In the genomic region with DNA sequence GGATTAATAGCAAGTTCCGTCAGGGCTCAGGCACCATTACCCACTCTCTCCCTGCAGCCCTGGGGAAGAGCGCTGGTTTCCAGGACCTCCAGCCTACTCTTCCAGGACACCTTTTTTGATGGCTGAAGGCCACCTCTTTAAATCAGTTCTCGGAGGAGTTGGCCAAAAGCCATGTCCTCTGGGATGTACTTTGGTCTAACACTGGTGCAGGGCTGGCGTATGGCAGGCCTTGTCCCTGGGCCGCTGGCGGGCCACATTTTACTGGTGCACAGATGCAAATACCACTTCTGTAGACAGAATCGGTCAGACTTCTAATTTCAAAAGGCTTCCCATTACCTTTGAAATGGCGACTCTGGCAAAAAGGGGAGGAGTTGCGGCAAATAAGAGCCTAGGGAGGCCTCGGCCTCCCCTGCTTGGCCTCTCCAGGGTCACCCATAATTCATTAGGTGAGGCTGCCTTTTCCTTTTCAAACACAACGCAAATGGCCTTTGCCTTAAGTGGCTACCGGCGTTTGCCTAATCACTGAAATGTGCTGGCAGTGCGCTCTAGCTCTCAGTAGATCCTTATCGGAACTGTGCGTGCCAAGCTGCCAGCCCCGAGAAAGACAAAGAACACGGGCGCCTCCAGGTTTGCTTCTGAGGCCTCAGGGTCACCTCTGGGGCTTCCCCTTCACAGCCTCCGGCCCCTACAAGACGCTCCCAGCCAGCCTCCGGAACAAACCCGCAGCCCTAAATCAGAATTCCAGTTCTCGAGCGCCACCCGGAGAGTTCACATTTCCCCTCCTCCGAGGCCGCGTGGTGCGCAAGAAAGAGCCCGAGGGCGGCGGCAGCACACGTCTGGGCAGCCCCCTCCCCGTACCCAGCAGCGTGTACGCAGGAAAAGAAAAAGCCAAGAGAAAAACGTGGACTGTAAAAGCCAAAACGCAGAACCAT, we compare ENCODE assay signal across 8 cellular contexts.
DNase-seq lines count a peak whose midpoint lies in the region; ATAC-seq and TF ChIP-seq lines count a peak whose summit lies in the region.

No MANE protein-coding gene starts in this region.

- CTCF ChIA-PET in OCI-LY7 (lab: Charles Lee; ENCODE audit: unreplicated experiment) = no interaction called here

- intact Hi-C loops in OCI-LY7 (cut with micrococcal nuclease; ENCODE audit: unreplicated experiment) = loop anchor here (2.0 to 10.0 kb wide), 7 partner anchors 93 to 1367 kb away; no protein-coding TSS in a partner anchor
- intact Hi-C loops in activated T-helper 2 cell treated with anti-CD3 and anti-CD28 coated beads, Interferon-gamma antibody, Interleukin-2, Interleukin-4, amounts not matched to agents 10 μg/mL and 5 μg/mL and 100 μg/mL, durations not matched to agents 14 hours and 24 hours and 36 hours (cut with micrococcal nuclease) = loop anchor here (1.0 to 10.0 kb wide), 12 partner anchors 21 to 1367 kb away; no protein-coding TSS in a partner anchor
- intact Hi-C loops in right cardiac atrium (cut with DNase I) = loop anchor here in 3 of 4 donors (5.0 to 10.0 kb wide), 3 partner anchors 91 to 359 kb away; no protein-coding TSS in a partner anchor

- no peaks in the 10 kb centered on the region for H3K9me2 ChIP-seq in OCI-LY7 (ENCODE audit: insufficient read depth, low read length)

- ATAC-seq in right cardiac atrium (no peak), HG02884 (IDR thresholded peaks at IDR 0.05; ENCODE audit: unreplicated experiment) (no peak)

- H3K36me3 ChIP-seq in OCI-LY7 (ENCODE audit: insufficient read depth, low read length) = no peaks in the 10 kb centered on the region

- peak overlapping the region; percentile 89 for H3K4me3 Mint-ChIP-seq in activated T-helper 2 cell treated with anti-CD3 and anti-CD28 coated beads, Interferon-gamma antibody, Interleukin-2, Interleukin-4, amounts not matched to agents 10 μg/mL and 5 μg/mL and 100 μg/mL, durations not matched to agents 14 hours and 24 hours and 36 hours (ENCODE audit: low read depth)

- DNase-seq in DMS 273 (lab: John Stamatoyannopoulos, UW; ENCODE audit: unreplicated experiment) (peak; percentile 79), DMS 273 treated with DMSO at 0.1 percent for 48 hours (lab: John Stamatoyannopoulos, UW) (no peak), OCI-LY7 (ENCODE audit: low spot score) (peak; percentile 71), right cardiac atrium (peak in 2 of 3 donors; percentile 64 to 74), cerebellum (ENCODE audit: low spot score) (no peak)
- peak; percentile 60 for DNase-seq in activated T-helper 2 cell treated with anti-CD3 and anti-CD28 coated beads, Interferon-gamma antibody, Interleukin-2, Interleukin-4, amounts not matched to agents 10 μg/mL and 5 μg/mL and 100 μg/mL, durations not matched to agents 14 hours and 24 hours and 36 hours (ENCODE audit: low spot score)
- peak; percentile 58 to 67 for DNase-seq in stimulated activated CD4-positive, alpha-beta T cell treated with anti-CD3 and anti-CD28 coated beads, Interleukin-12 subunit alpha, Interleukin-12 subunit beta, amount 100 ng/mL, for 24 hours (ENCODE audit: low read depth in 2 of 2)

- WGBS in right cardiac atrium = 39% methylated on average over 39 of the region's 39 CpGs

- no peaks in the 10 kb centered on the region for H3K27me3 ChIP-seq in right cardiac atrium (ENCODE audit: control insufficient read depth, insufficient read depth)

- H3K4me1 ChIP-seq in OCI-LY7 (ENCODE audit: insufficient read depth, low read length, poor library complexity, severe bottlenecking) (peaks cover 61% of the 10 kb centered on the region), right cardiac atrium (ENCODE audit: control insufficient read depth, insufficient read depth, low read length) (peaks cover 5% of the 10 kb centered on the region)

- H3K9me3 ChIP-seq in OCI-LY7 (ENCODE audit: low read length) (no peaks in the 10 kb centered on the region), right cardiac atrium (ENCODE audit: control insufficient read depth, low read length) (no peaks in the 10 kb centered on the region)

- no peak overlapping the region; the same call in 1 of the 2 replicates for H2AFZ ChIP-seq in OCI-LY7 (ENCODE audit: low read length)

- H3K27me3 Mint-ChIP-seq in activated T-helper 2 cell treated with anti-CD3 and anti-CD28 coated beads, Interferon-gamma antibody, Interleukin-2, Interleukin-4, amounts not matched to agents 10 μg/mL and 5 μg/mL and 100 μg/mL, durations not matched to agents 14 hours and 24 hours and 36 hours (ENCODE audit: low read depth) = no peaks in the 10 kb centered on the region

- H3K4me3 ChIP-seq in OCI-LY7 (ENCODE audit: low read depth, low read length, poor library complexity, severe bottlenecking) = peak overlapping the region; percentile 74
- peak overlapping the region; percentile 18 for H3K4me3 ChIP-seq in right cardiac atrium (ENCODE audit: low read length)

- H3K9me3 Mint-ChIP-seq in activated T-helper 2 cell treated with anti-CD3 and anti-CD28 coated beads, Interferon-gamma antibody, Interleukin-2, Interleukin-4, amounts not matched to agents 10 μg/mL and 5 μg/mL and 100 μg/mL, durations not matched to agents 14 hours and 24 hours and 36 hours = no peaks in the 10 kb centered on the region

- POLR2A ChIA-PET in OCI-LY7 (lab: Charles Lee) = no interaction called here

- H3K79me2 ChIP-seq in OCI-LY7 (ENCODE audit: insufficient read depth, low read depth, low read length) = peaks cover 3% of the 10 kb centered on the region; the same call in 1 of the 2 replicates

- H3K4me1 Mint-ChIP-seq in activated T-helper 2 cell treated with anti-CD3 and anti-CD28 coated beads, Interferon-gamma antibody, Interleukin-2, Interleukin-4, amounts not matched to agents 10 μg/mL and 5 μg/mL and 100 μg/mL, durations not matched to agents 14 hours and 24 hours and 36 hours (ENCODE audit: low read depth) = peaks cover 30% of the 10 kb centered on the region

- peak; percentile 45 for TF ChIP-seq CTCF in OCI-LY7 (conservative IDR thresholded peaks at IDR 0.05; ENCODE audit: low read length)

- H4K20me1 ChIP-seq in OCI-LY7 (ENCODE audit: insufficient read depth, low read length) = no peaks in the 10 kb centered on the region

- no TSS peak for BruUV-seq in OCI-LY7 (replicated peaks; lab: Mats Ljungman, UMichigan)

- H3K4me2 ChIP-seq in OCI-LY7 (ENCODE audit: low read length) = peak overlapping the region; percentile 99

- H3K27ac ChIP-seq in OCI-LY7 (ENCODE audit: low read depth, low read length, poor library complexity, severe bottlenecking) = peak overlapping the region; percentile 100
- peak overlapping the region; percentile 98 for H3K27ac ChIP-seq in right cardiac atrium (ENCODE audit: low read length)

- peak overlapping the region; percentile 99 for H3K27ac Mint-ChIP-seq in activated T-helper 2 cell treated with anti-CD3 and anti-CD28 coated beads, Interferon-gamma antibody, Interleukin-2, Interleukin-4, amounts not matched to agents 10 μg/mL and 5 μg/mL and 100 μg/mL, durations not matched to agents 14 hours and 24 hours and 36 hours

- H3K36me3 Mint-ChIP-seq in activated T-helper 2 cell treated with anti-CD3 and anti-CD28 coated beads, Interferon-gamma antibody, Interleukin-2, Interleukin-4, amounts not matched to agents 10 μg/mL and 5 μg/mL and 100 μg/mL, durations not matched to agents 14 hours and 24 hours and 36 hours (ENCODE audit: low read depth) = peaks cover 5% of the 10 kb centered on the region

Comparison
In these comparisons a context has a peak if more than half of its experiments do, and no peak if none do; other contexts are left out.
1. DNase-seq: peak in DMS 273 (single experiment), OCI-LY7 (single experiment), activated T-helper 2 cell treated with anti-CD3 and anti-CD28 coated beads, Interferon-gamma antibody, Interleukin-2, Interleukin-4, amounts not matched to agents 10 μg/mL and 5 μg/mL and 100 μg/mL, durations not matched to agents 14 hours and 24 hours and 36 hours (single experiment), right cardiac atrium (2 of 3) and stimulated activated CD4-positive, alpha-beta T cell treated with anti-CD3 and anti-CD28 coated beads, Interleukin-12 subunit alpha, Interleukin-12 subunit beta, amount 100 ng/mL, for 24 hours (2 of 2); none in DMS 273 treated with DMSO at 0.1 percent for 48 hours (single experiment) and cerebellum (single experiment).